In genomic region chr2:8587251-8587791, GRCh38 we compare ENCODE assay signal across 14 cellular contexts.
"Had no signal": no experiment of that assay in that cellular context is flagged by ENCODE, and none has a peak within 500 bp of the region (broad histone marks: within the 10 kb centered on the region; RNA-seq: fewer than 3 reads in every experiment).

No MANE protein-coding gene starts in this region.

- H3K4me1 ChIP-seq: SJSA1 had no signal

- H3K27me3 ChIP-seq: SJSA1 had no signal

- H3K36me3 Mint-ChIP-seq: mesothelial cell of epicardium, type B pancreatic cell had no signal

- DNase-seq: activated CD4-positive, CD25-positive, alpha-beta regulatory T cell treated with anti-CD3 and anti-CD28 coated beads, Interleukin-2, amount 50 U/mL, for 72 hours; activated naive CD4-positive, alpha-beta T cell treated with Interleukin-2 at 50 U/mL for 16 hours; activated T-cell treated with anti-CD3 and anti-CD28 coated beads for 4 hours; stimulated activated CD4-positive, alpha-beta T cell treated with anti-CD3 and anti-CD28 coated beads, Interleukin-4, amount 100 ng/mL, for 24 hours; SW 1271 had no signal

- H3K9me3 Mint-ChIP-seq: mesothelial cell of epicardium; stimulated activated naive CD8-positive, alpha-beta T cell treated with anti-CD3 and anti-CD28 coated beads, Interleukin-15, Interleukin-2, amounts not matched to agents 100 ng/mL and 50 ng/mL, for 24 hours; type B pancreatic cell had no signal

- H3K4me3 Mint-ChIP-seq: mesothelial cell of epicardium; stimulated activated naive CD8-positive, alpha-beta T cell treated with anti-CD3 and anti-CD28 coated beads, Interleukin-15, Interleukin-2, amounts not matched to agents 100 ng/mL and 50 ng/mL, for 24 hours; type B pancreatic cell had no signal

- H3K4me3 ChIP-seq: dorsolateral prefrontal cortex, SJSA1, skin epidermis, suprapubic skin had no signal

- FAIRE-seq: endometrium had no signal

- H3K9me3 ChIP-seq: SJSA1, suprapubic skin had no signal

- H3K36me3 ChIP-seq: SJSA1, suprapubic skin had no signal

- H3K27ac ChIP-seq: dorsolateral prefrontal cortex, SJSA1, skin epidermis, suprapubic skin had no signal

- H3K27ac Mint-ChIP-seq: progenitor cell of endocrine pancreas, type B pancreatic cell had no signal

- H3K27me3 Mint-ChIP-seq: type B pancreatic cell had no signal
